In the genomic region with DNA sequence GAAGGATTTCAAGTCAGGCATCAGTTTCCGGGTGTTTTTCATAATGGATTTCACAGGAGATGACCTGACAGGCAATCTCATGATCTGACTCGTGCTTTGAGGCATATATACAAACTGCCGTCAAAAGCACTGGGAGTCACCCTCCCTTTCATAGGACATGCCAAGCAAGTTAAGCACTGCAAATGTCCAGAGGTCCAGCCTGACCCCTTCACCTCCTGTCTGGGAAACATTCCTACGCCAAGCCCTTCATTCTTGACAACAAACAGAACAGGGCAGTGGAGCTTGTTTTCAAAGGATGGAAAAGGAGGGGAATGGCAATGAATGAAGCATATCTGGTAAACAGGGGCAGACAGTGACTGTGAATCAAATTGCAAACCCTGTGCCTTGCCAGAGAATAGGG, we compare ENCODE assay signal across 18 cellular contexts.
A peak's percentile ranks its signal among the peaks of the same experiment; 100 is the strongest.
DNase-seq lines count a peak whose midpoint lies in the region; ATAC-seq and TF ChIP-seq lines count a peak whose summit lies in the region.
"Had no signal": no experiment of that assay in that cellular context is flagged by ENCODE, and none has a peak within 500 bp of the region (broad histone marks: within the 10 kb centered on the region; RNA-seq: fewer than 3 reads in every experiment).

No MANE protein-coding gene starts in this region.

- H3K27ac ChIP-seq in cardiac muscle cell (peak overlapping the region; percentile 67), mesenchymal stem cell (ENCODE audit: low read length, poor library complexity, severe bottlenecking) (no peak overlapping the region), uterus (peak overlapping the region in 1 of 2 donors; percentile 19), PC-9 (no peak overlapping the region)
- H3K27ac ChIP-seq: 22Rv1, GM23248 had no signal

- TF ChIP-seq POLR2A in uterus (IDR thresholded peaks at IDR 0.05), result no peak

- H2BK12ac ChIP-seq in mesenchymal stem cell (ENCODE audit: low read length in 2 of 2), result no peak overlapping the region

- no peaks in the 10 kb centered on the region for H3F3A ChIP-seq in PC-9 (ENCODE audit: insufficient read depth, low read depth)

- WGBS in mesenchymal stem cell, result 0% methylated on average over 3 of the region's 4 CpGs

- H2AK5ac ChIP-seq in mesenchymal stem cell (ENCODE audit: low read length, severe bottlenecking), result no peak overlapping the region

- POLR2A ChIA-PET in PC-9 (lab: Charles Lee; ENCODE audit: unreplicated experiment), result no interaction called here

- H3K79me1 ChIP-seq in mesenchymal stem cell (replicated peaks; ENCODE audit: low read length, poor library complexity, severe bottlenecking), result no peaks in the 10 kb centered on the region

- no peaks in the 10 kb centered on the region for H3K9me3 ChIP-seq in cardiac muscle cell (ENCODE audit: low read depth)
- H3K9me3 ChIP-seq in mesenchymal stem cell (ENCODE audit: control insufficient read depth, low read length), result no peaks in the 10 kb centered on the region
- no peaks in the 10 kb centered on the region for H3K9me3 ChIP-seq in uterus
- no peaks in the 10 kb centered on the region for H3K9me3 ChIP-seq in PC-9 (ENCODE audit: insufficient read depth, low read depth)

- H3K4me3 ChIP-seq in cardiac muscle cell, result no peak overlapping the region
- H3K4me3 ChIP-seq in mesenchymal stem cell (ENCODE audit: insufficient read depth in 1 of 2, low read depth in 1 of 2, low read length in 2 of 2), result no peak overlapping the region
- no peak overlapping the region for H3K4me3 ChIP-seq in uterus
- no peak overlapping the region for H3K4me3 ChIP-seq in PC-9
- H3K4me3 ChIP-seq: GM23248 had no signal

- H3K36me3 Mint-ChIP-seq in progenitor cell of endocrine pancreas (ENCODE audit: insufficient read depth), result no peaks in the 10 kb centered on the region
- H3K36me3 Mint-ChIP-seq: CD14-positive monocyte; CD8-positive, alpha-beta T cell had no signal

- H3K27me3 Mint-ChIP-seq in progenitor cell of endocrine pancreas, result no peaks in the 10 kb centered on the region

- H2AFZ ChIP-seq in mesenchymal stem cell (ENCODE audit: low read depth, low read length) (no peak overlapping the region), PC-9 (no peak overlapping the region)
- H2AFZ ChIP-seq: GM23248 had no signal

- H3K14ac ChIP-seq in mesenchymal stem cell (ENCODE audit: low read length in 2 of 2), result no peak overlapping the region

- TF ChIP-seq CTCF in cardiac muscle cell (IDR thresholded peaks at IDR 0.05; ENCODE audit: low read depth, low read length) (no peak), progenitor cell of endocrine pancreas (IDR thresholded peaks at IDR 0.05; ENCODE audit: unreplicated experiment) (no peak), uterus (IDR thresholded peaks at IDR 0.05) (no peak), PC-9 (conservative IDR thresholded peaks at IDR 0.05) (no peak)

- no peak overlapping the region for H3K23ac ChIP-seq in mesenchymal stem cell (ENCODE audit: low read length in 2 of 2)

- no peak overlapping the region for H4K8ac ChIP-seq in mesenchymal stem cell (ENCODE audit: low read length)

- H3K9ac ChIP-seq in mesenchymal stem cell (ENCODE audit: low read length), result no peak overlapping the region
- H3K9ac ChIP-seq: GM23248 had no signal

- H3K79me2 ChIP-seq in PC-9 (ENCODE audit: low read depth), result no peaks in the 10 kb centered on the region

- H3K9me2 ChIP-seq in PC-9 (ENCODE audit: insufficient read depth), result no peaks in the 10 kb centered on the region; the same call in 1 of the 2 replicates

- H3K9me3 Mint-ChIP-seq in progenitor cell of endocrine pancreas (ENCODE audit: low read depth), result no peaks in the 10 kb centered on the region
- H3K9me3 Mint-ChIP-seq: CD8-positive, alpha-beta T cell had no signal

- no peak overlapping the region for H2BK15ac ChIP-seq in mesenchymal stem cell (ENCODE audit: low read depth, poor library complexity, severe bottlenecking)

- peaks cover 47% of the 10 kb centered on the region for H3K4me1 ChIP-seq in cardiac muscle cell (ENCODE audit: low read depth)
- H3K4me1 ChIP-seq in mesenchymal stem cell (ENCODE audit: control insufficient read depth, insufficient read depth, low read depth, low read length), result no peaks in the 10 kb centered on the region
- no peaks in the 10 kb centered on the region for H3K4me1 ChIP-seq in uterus
- H3K4me1 ChIP-seq in PC-9 (replicated peaks; ENCODE audit: insufficient read depth), result no peaks in the 10 kb centered on the region

- CTCF ChIA-PET in PC-9 (lab: Charles Lee), result no interaction called here

- H2BK5ac ChIP-seq in mesenchymal stem cell (ENCODE audit: low read depth, low read length, poor library complexity, severe bottlenecking), result no peak overlapping the region

- H3K27me3 ChIP-seq in cardiac muscle cell, result no peaks in the 10 kb centered on the region
- no peaks in the 10 kb centered on the region for H3K27me3 ChIP-seq in mesenchymal stem cell (ENCODE audit: control insufficient read depth in 1 of 2, insufficient read depth in 1 of 2, low read length in 2 of 2)
- H3K27me3 ChIP-seq in uterus, result no peaks in the 10 kb centered on the region
- H3K27me3 ChIP-seq in PC-9 (ENCODE audit: insufficient read depth, low read depth), result no peaks in the 10 kb centered on the region

- no peak for ATAC-seq in left ventricle myocardium superior
- ATAC-seq: CD8-positive, alpha-beta T cell had no signal

- H3K18ac ChIP-seq in mesenchymal stem cell (ENCODE audit: low read depth in 1 of 2, low read length in 2 of 2), result no peak overlapping the region

- H2BK120ac ChIP-seq in mesenchymal stem cell (ENCODE audit: low read depth, low read length), result no peak overlapping the region

- DNase-seq in cardiac muscle cell (ENCODE audit: low read depth in 1 of 2, low spot score in 1 of 2) (peak in 1 of 2 donors; percentile 74), left ventricle myocardium superior (no peak), mesenchymal stem cell (peak; percentile 10), progenitor cell of endocrine pancreas (ENCODE audit: low spot score, unreplicated experiment) (no peak), uterus (peak; percentile 16 to 18), PC-9 (no peak), NCI-H510A treated with DMSO at 0.1 percent for 48 hours (lab: John Stamatoyannopoulos, UW) (no peak), GDM1 (lab: John Stamatoyannopoulos, UW) (no peak)
- DNase-seq: CD8-positive, alpha-beta T cell; COR-L47; DMS153; DMS79 treated with DMSO at 0.1 percent for 48 hours; EL; GF-D8; GM23248; H7 had no signal

- no peak overlapping the region for H3K4ac ChIP-seq in mesenchymal stem cell (ENCODE audit: low read depth in 1 of 2, low read length in 2 of 2)

- H3K4me2 ChIP-seq in mesenchymal stem cell (ENCODE audit: low read length, poor library complexity, severe bottlenecking) (no peak overlapping the region), PC-9 (no peak overlapping the region)

- H3K4me3 Mint-ChIP-seq in progenitor cell of endocrine pancreas (ENCODE audit: low read depth), result no peak overlapping the region
- H3K4me3 Mint-ChIP-seq: CD14-positive monocyte; CD8-positive, alpha-beta T cell had no signal

- peaks cover 28% of the 10 kb centered on the region for H3K4me1 Mint-ChIP-seq in progenitor cell of endocrine pancreas (ENCODE audit: low read depth)

- no peaks in the 10 kb centered on the region for H3K36me3 ChIP-seq in cardiac muscle cell
- H3K36me3 ChIP-seq in mesenchymal stem cell (ENCODE audit: control insufficient read depth in 1 of 2, insufficient read depth in 2 of 2, low read depth in 1 of 2, low read length in 2 of 2), result no peaks in the 10 kb centered on the region
- H3K36me3 ChIP-seq in uterus, result no peaks in the 10 kb centered on the region
- H3K36me3 ChIP-seq in PC-9 (ENCODE audit: low read depth), result no peaks in the 10 kb centered on the region

- no peaks in the 10 kb centered on the region for H4K20me1 ChIP-seq in PC-9 (ENCODE audit: insufficient read depth)

- H3K27ac Mint-ChIP-seq in progenitor cell of endocrine pancreas, result peak overlapping the region; percentile 35
- H3K27ac Mint-ChIP-seq: CD14-positive monocyte; CD8-positive, alpha-beta T cell had no signal

- H4K91ac ChIP-seq in mesenchymal stem cell (ENCODE audit: low read length), result no peak overlapping the region

- BruUV-seq in PC-9 (replicated peaks; lab: Mats Ljungman, UMichigan), result no TSS peak

- intact Hi-C loops in left ventricle myocardium superior (cut with micrococcal nuclease) (no loop called here), uterus (cut with DNase I; ENCODE audit: low total_unique reads) (no loop called here), PC-9 (cut with micrococcal nuclease; ENCODE audit: unreplicated experiment) (no loop called here)

Comparison
In these comparisons a context has a peak if more than half of its experiments do, and no peak if none do; other contexts are left out.
1. DNase-seq: peak in mesenchymal stem cell (single experiment) and uterus (2 of 2); none in left ventricle myocardium superior (single experiment), progenitor cell of endocrine pancreas (single experiment), PC-9 (0 of 2), NCI-H510A treated with DMSO at 0.1 percent for 48 hours (single experiment) and GDM1 (single experiment).